In genomic region chr17:48745381-48746275, GRCh38 we compare ENCODE assay signal across 23 cellular contexts. TPM values are rescaled to one million over a fixed set of nuclear protein-coding genes. Genes with fewer than 3 reads are reported as not detected.
"Had no signal": no experiment of that assay in that cellular context is flagged by ENCODE, and none has a peak within 500 bp of the region (broad histone marks: within the 10 kb centered on the region; RNA-seq: fewer than 3 reads in every experiment).

No MANE protein-coding gene starts in this region.

- H3K27ac Mint-ChIP-seq: activated CD4-positive, alpha-beta T cell treated with anti-CD3 and anti-CD28 coated beads for 36 hours; activated CD8-positive, alpha-beta T cell treated with anti-CD3 and anti-CD28 coated beads for 36 hours; activated T-helper 1 cell treated with anti-CD3 and anti-CD28 coated beads, Interleukin-12 subunit alpha, Interleukin-12 subunit beta, Interleukin-2, Interleukin-4 antibody, amounts not matched to agents 30 ng/mL and 10 ng/mL and 1 ng/mL, durations not matched to agents 14 hours and 24 hours and 36 hours had no signal

- H3K9me3 ChIP-seq: pancreas, suprapubic skin, upper lobe of left lung had no signal

- DNase-seq: activated CD4-positive, alpha-beta T cell treated with anti-CD3 and anti-CD28 coated beads for 36 hours; activated CD8-positive, alpha-beta memory T cell treated with anti-CD3 and anti-CD28 coated beads, Interleukin-2, amount 50 U/mL, for 4 hours; activated CD8-positive, alpha-beta T cell treated with anti-CD3 and anti-CD28 coated beads for 36 hours; activated naive CD4-positive, alpha-beta T cell treated with Interleukin-2 at 50 U/mL for 16 hours; kidney; left ventricle myocardium superior; pancreas; stimulated activated CD4-positive, alpha-beta T cell treated with anti-CD3 and anti-CD28 coated beads, Interleukin-4, amount 100 ng/mL, for 1 hour; stimulated activated CD8-positive, alpha-beta memory T cell treated with anti-CD3 and anti-CD28 coated beads, Interleukin-4, amount 100 ng/mL, for 48 hours; stimulated activated naive CD8-positive, alpha-beta T cell treated with anti-CD3 and anti-CD28 coated beads, Interleukin-15, Interleukin-2, amounts not matched to agents 100 U/mL and 50 U/mL, for 24 hours; upper lobe of left lung; WERI-Rb-1 had no signal

- H3K4me1 Mint-ChIP-seq: neural crest cell had no signal

- H3K36me3 ChIP-seq: cardiac muscle cell, pancreas, suprapubic skin, upper lobe of left lung, WERI-Rb-1 had no signal

- H3K4me1 ChIP-seq: pancreas had no signal

- H3K4me3 Mint-ChIP-seq: activated CD4-positive, alpha-beta T cell treated with anti-CD3 and anti-CD28 coated beads for 36 hours; activated CD8-positive, alpha-beta T cell treated with anti-CD3 and anti-CD28 coated beads for 36 hours; activated T-helper 1 cell treated with anti-CD3 and anti-CD28 coated beads, Interleukin-12 subunit alpha, Interleukin-12 subunit beta, Interleukin-2, Interleukin-4 antibody, amounts not matched to agents 30 ng/mL and 10 ng/mL and 1 ng/mL, durations not matched to agents 14 hours and 24 hours and 36 hours; neural crest cell had no signal

- H3K9me3 Mint-ChIP-seq: activated CD8-positive, alpha-beta T cell treated with anti-CD3 and anti-CD28 coated beads for 36 hours; activated T-helper 1 cell treated with anti-CD3 and anti-CD28 coated beads, Interleukin-12 subunit alpha, Interleukin-12 subunit beta, Interleukin-2, Interleukin-4 antibody, amounts not matched to agents 30 ng/mL and 10 ng/mL and 1 ng/mL, durations not matched to agents 14 hours and 24 hours and 36 hours; neural crest cell had no signal

- H3K27ac ChIP-seq: cardiac muscle cell, pancreas, suprapubic skin, upper lobe of left lung, WERI-Rb-1 had no signal

- H3K4me3 ChIP-seq: cardiac muscle cell, pancreas, suprapubic skin, upper lobe of left lung had no signal

- ATAC-seq: activated CD4-positive, alpha-beta T cell treated with anti-CD3 and anti-CD28 coated beads for 36 hours; activated CD8-positive, alpha-beta T cell treated with anti-CD3 and anti-CD28 coated beads for 36 hours; left ventricle myocardium superior; pancreas; stimulated activated naive CD8-positive, alpha-beta T cell treated with anti-CD3 and anti-CD28 coated beads, Interleukin-15, Interleukin-2, amounts not matched to agents 100 U/mL and 50 U/mL, for 24 hours had no signal

RNA-seq across cellular contexts. Expression of gene HOXB13, which starts 17.1 kb away (rescaled TPM):
- total RNA-seq: activated CD4-positive, alpha-beta T cell treated with anti-CD3 and anti-CD28 coated beads for 36 hours; activated CD8-positive, alpha-beta T cell treated with anti-CD3 and anti-CD28 coated beads for 36 hours; activated T-helper 1 cell treated with anti-CD3 and anti-CD28 coated beads, Interleukin-12 subunit alpha, Interleukin-12 subunit beta, Interleukin-2, Interleukin-4 antibody, amounts not matched to agents 30 ng/mL and 10 ng/mL and 1 ng/mL, durations not matched to agents 14 hours and 24 hours and 36 hours; astrocyte; cardiac muscle cell; endothelial cell of umbilical vein; fibroblast of lung; frontal cortex; kidney; left ventricle myocardium superior; mesenteric fat pad; neural crest cell; suprapubic skin; upper lobe of left lung had no signal
- polyA plus RNA-seq: cardiac muscle cell, endothelial cell of umbilical vein, fibroblast of lung, pancreas had no signal

RNA-seq across cellular contexts. Expression of gene PRAC2, which starts 22.6 kb away (rescaled TPM):
- total RNA-seq: activated CD4-positive, alpha-beta T cell treated with anti-CD3 and anti-CD28 coated beads for 36 hours; activated CD8-positive, alpha-beta T cell treated with anti-CD3 and anti-CD28 coated beads for 36 hours; activated T-helper 1 cell treated with anti-CD3 and anti-CD28 coated beads, Interleukin-12 subunit alpha, Interleukin-12 subunit beta, Interleukin-2, Interleukin-4 antibody, amounts not matched to agents 30 ng/mL and 10 ng/mL and 1 ng/mL, durations not matched to agents 14 hours and 24 hours and 36 hours; astrocyte; cardiac muscle cell; endothelial cell of umbilical vein; fibroblast of lung; frontal cortex; kidney; left ventricle myocardium superior; mesenteric fat pad; myocyte; neural crest cell; pancreas; renal cortical epithelial cell; suprapubic skin; upper lobe of left lung had no signal
- polyA plus RNA-seq: cardiac muscle cell, endothelial cell of umbilical vein, fibroblast of lung, pancreas had no signal

RNA-seq across cellular contexts. Expression of gene PRAC1, which starts 23.3 kb away (rescaled TPM):
- total RNA-seq: activated CD4-positive, alpha-beta T cell treated with anti-CD3 and anti-CD28 coated beads for 36 hours; activated CD8-positive, alpha-beta T cell treated with anti-CD3 and anti-CD28 coated beads for 36 hours; activated T-helper 1 cell treated with anti-CD3 and anti-CD28 coated beads, Interleukin-12 subunit alpha, Interleukin-12 subunit beta, Interleukin-2, Interleukin-4 antibody, amounts not matched to agents 30 ng/mL and 10 ng/mL and 1 ng/mL, durations not matched to agents 14 hours and 24 hours and 36 hours; astrocyte; cardiac muscle cell; endothelial cell of umbilical vein; fibroblast of lung; frontal cortex; kidney; left ventricle myocardium superior; mesenteric fat pad; myocyte; neural crest cell; pancreas; renal cortical epithelial cell; suprapubic skin; upper lobe of left lung had no signal
- polyA plus RNA-seq: cardiac muscle cell, endothelial cell of umbilical vein, fibroblast of lung, pancreas had no signal
